Comparison of ENCODE assay signal across 1 cellular context in genomic region chr3:39291903-39292329, GRCh38.
TF ChIP-seq lines count a peak whose summit lies in the region.

No MANE protein-coding gene starts in this region.

TF ChIP-seq in H1, 55 proteins besides CTCF, POLR2A, EP300 and RAD21 (continued from another document):
- TF ChIP-seq SIN3A (conservative IDR thresholded peaks at IDR 0.05 in 1 of 2, IDR thresholded peaks at IDR 0.05 in 1 of 2; ENCODE audit: low read depth in 1 of 2, low read length in 2 of 2) = 0 out of 4 replicates have a peak, but pooled peaks of 1 of the 2 experiments have one; percentile 25
- 0 out of 2 replicates have a peak, but pooled peaks have one; percentile 58 for TF ChIP-seq ATF2 (IDR thresholded peaks at IDR 0.05; ENCODE audit: low read length)
- TF ChIP-seq GTF2F1 (IDR thresholded peaks at IDR 0.05; ENCODE audit: borderline replicate concordance, low read depth, low read length) = no peak
- TF ChIP-seq CREB1 (IDR thresholded peaks at IDR 0.05) = 0 out of 2 replicates have a peak, but pooled peaks have one; percentile 25
- TF ChIP-seq YY1 (IDR thresholded peaks at IDR 0.05; ENCODE audit: low read depth, low read length) = 0 out of 2 replicates have a peak, but pooled peaks have one; percentile 45
- TF ChIP-seq KDM1A (IDR thresholded peaks at IDR 0.05; ENCODE audit: borderline replicate concordance, low read length) = peak; percentile 19; the same call in 1 of the 2 replicates
- peak; percentile 45; the same call in 1 of the 2 replicates for TF ChIP-seq MAX (IDR thresholded peaks at IDR 0.05)
TF ChIP-seq in H1: peak in this region for 6.
